19 cellular contexts compared by ENCODE assay signal in the genomic region with DNA sequence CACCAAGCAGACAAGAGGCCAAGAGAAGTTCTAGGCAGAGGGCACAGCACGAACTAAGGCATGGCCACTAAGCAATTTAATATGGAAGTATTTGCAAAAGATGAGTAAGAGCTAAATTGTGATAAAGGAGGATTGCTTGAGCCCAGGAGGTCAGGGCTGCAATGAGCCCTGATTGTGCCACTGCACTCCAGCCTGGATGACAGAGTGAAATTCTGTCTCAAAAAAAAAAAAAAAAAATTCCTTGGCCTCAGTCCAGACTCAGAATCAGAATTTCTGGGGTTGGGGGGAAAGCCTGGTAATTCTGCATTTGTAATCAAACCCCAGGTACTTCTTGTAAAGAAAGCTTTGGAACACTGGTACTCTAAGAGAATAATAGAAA. TPM values are rescaled to one million over a fixed set of nuclear protein-coding genes. Genes with fewer than 3 reads are reported as not detected.
DNase-seq lines count a peak whose midpoint lies in the region; ATAC-seq and TF ChIP-seq lines count a peak whose summit lies in the region.
"Had no signal": no experiment of that assay in that cellular context is flagged by ENCODE, and none has a peak within 500 bp of the region (broad histone marks: within the 10 kb centered on the region; RNA-seq: fewer than 3 reads in every experiment).

No MANE protein-coding gene starts in this region.

- peak overlapping the region; percentile 66 for H3K9ac ChIP-seq in adipocyte (ENCODE audit: low read length)
- no peak overlapping the region for H3K9ac ChIP-seq in skeletal muscle tissue (ENCODE audit: low read depth in 1 of 3, low read length in 3 of 3)

- peaks cover 2% of the 10 kb centered on the region for H3K4me1 Mint-ChIP-seq in progenitor cell of endocrine pancreas (ENCODE audit: low read depth)
- H3K4me1 Mint-ChIP-seq: natural killer cell had no signal

- H3K4me3 ChIP-seq in adipocyte (ENCODE audit: low read length) (peak overlapping the region; percentile 51), right cardiac atrium (ENCODE audit: low read length) (no peak overlapping the region), skeletal muscle tissue (ENCODE audit: low read length in 3 of 3) (no peak overlapping the region)

- intact Hi-C loops in right cardiac atrium (cut with DNase I) = no loop called here

- WGBS in right cardiac atrium = 59% methylated on average over 1 of the region's 1 CpG

- H3K27me3 Mint-ChIP-seq in progenitor cell of endocrine pancreas = no peaks in the 10 kb centered on the region
- H3K27me3 Mint-ChIP-seq: activated CD4-positive, alpha-beta memory T cell treated with anti-CD3 and anti-CD28 coated beads, Interleukin-2, amount 10 ng/mL, durations not matched to agents 7 days and 5 days; brain had no signal

- H3K9me3 Mint-ChIP-seq in progenitor cell of endocrine pancreas (ENCODE audit: low read depth) = no peaks in the 10 kb centered on the region
- H3K9me3 Mint-ChIP-seq: activated CD4-positive, alpha-beta memory T cell treated with anti-CD3 and anti-CD28 coated beads, Interleukin-2, amount 10 ng/mL, durations not matched to agents 7 days and 5 days; activated T-helper 2 cell treated with anti-CD3 and anti-CD28 coated beads, Interferon-gamma antibody, Interleukin-2, Interleukin-4, amounts not matched to agents 10 μg/mL and 5 μg/mL and 100 μg/mL, durations not matched to agents 14 hours and 24 hours and 36 hours; natural killer cell had no signal

- H3K9me3 ChIP-seq in adipocyte (ENCODE audit: control insufficient read depth, low read length) (no peaks in the 10 kb centered on the region), right cardiac atrium (ENCODE audit: control insufficient read depth, low read length) (no peaks in the 10 kb centered on the region), skeletal muscle tissue (ENCODE audit: control insufficient read depth in 3 of 3, low read length in 3 of 3) (no peaks in the 10 kb centered on the region)

- H3K4me1 ChIP-seq in adipocyte (ENCODE audit: control insufficient read depth, insufficient read depth, low read length) (peaks cover 62% of the 10 kb centered on the region), right cardiac atrium (ENCODE audit: control insufficient read depth, insufficient read depth, low read length) (peaks cover 9% of the 10 kb centered on the region), skeletal muscle tissue (ENCODE audit: control insufficient read depth in 3 of 3, insufficient read depth in 3 of 3, low read length in 3 of 3) (peaks cover 10 to 29% (median 23%) of the 10 kb centered on the region in 3 donors)

- ATAC-seq in right cardiac atrium = no peak
- no peak for ATAC-seq in GM19035 (IDR thresholded peaks at IDR 0.05; ENCODE audit: unreplicated experiment)
- ATAC-seq in GM21737 (IDR thresholded peaks at IDR 0.05; ENCODE audit: unreplicated experiment) = no peak
- ATAC-seq: natural killer cell had no signal

- H3K27ac Mint-ChIP-seq in progenitor cell of endocrine pancreas = no peak overlapping the region
- H3K27ac Mint-ChIP-seq: activated CD4-positive, alpha-beta memory T cell treated with anti-CD3 and anti-CD28 coated beads, Interleukin-2, amount 10 ng/mL, durations not matched to agents 7 days and 5 days; activated T-helper 2 cell treated with anti-CD3 and anti-CD28 coated beads, Interferon-gamma antibody, Interleukin-2, Interleukin-4, amounts not matched to agents 10 μg/mL and 5 μg/mL and 100 μg/mL, durations not matched to agents 14 hours and 24 hours and 36 hours; brain; natural killer cell had no signal

- H3K4me3 Mint-ChIP-seq in progenitor cell of endocrine pancreas (ENCODE audit: low read depth) = no peak overlapping the region
- H3K4me3 Mint-ChIP-seq: activated CD4-positive, alpha-beta memory T cell treated with anti-CD3 and anti-CD28 coated beads, Interleukin-2, amount 10 ng/mL, durations not matched to agents 7 days and 5 days; brain; natural killer cell had no signal

- H3K27ac ChIP-seq in right cardiac atrium (ENCODE audit: low read length) (peak overlapping the region; percentile 93), skeletal muscle tissue (ENCODE audit: low read depth, low read length) (peak overlapping the region; percentile 55)

- no peaks in the 10 kb centered on the region for H3K27me3 ChIP-seq in adipocyte (replicated peaks; ENCODE audit: control insufficient read depth, insufficient read depth, low read length)
- no peaks in the 10 kb centered on the region for H3K27me3 ChIP-seq in right cardiac atrium (ENCODE audit: control insufficient read depth, insufficient read depth)
- H3K27me3 ChIP-seq in skeletal muscle tissue (ENCODE audit: control insufficient read depth in 3 of 3, insufficient read depth in 3 of 3, low read length in 3 of 3) = no peaks in the 10 kb centered on the region

- DNase-seq in EL (peak; percentile 30), adipocyte (ENCODE audit: low read depth) (no peak), right cardiac atrium (peak in 1 of 3 donors; percentile 58), OCI-M2 (lab: John Stamatoyannopoulos, UW; ENCODE audit: unreplicated experiment) (no peak), progenitor cell of endocrine pancreas (ENCODE audit: low spot score, unreplicated experiment) (no peak)
- DNase-seq: activated CD4-positive, alpha-beta memory T cell treated with anti-CD3 and anti-CD28 coated beads, Interleukin-2, amount 10 ng/mL, durations not matched to agents 7 days and 5 days; AML-193; DMS79; KBM-7; kidney glomerular epithelial cell; natural killer cell; NCI-H146; NCI-H748 treated with DMSO at 0.1 percent for 48 hours; SIG-M5 had no signal

- TF ChIP-seq CTCF in progenitor cell of endocrine pancreas (IDR thresholded peaks at IDR 0.05; ENCODE audit: unreplicated experiment) = no peak

- H3K36me3 ChIP-seq in adipocyte (ENCODE audit: control insufficient read depth, insufficient read depth, low read length, severe bottlenecking) = no peaks in the 10 kb centered on the region
- H3K36me3 ChIP-seq in skeletal muscle tissue (ENCODE audit: control insufficient read depth in 3 of 3, insufficient read depth in 3 of 3, low read length in 3 of 3) = no peaks in the 10 kb centered on the region

- no peaks in the 10 kb centered on the region for H3K36me3 Mint-ChIP-seq in progenitor cell of endocrine pancreas (ENCODE audit: insufficient read depth)
- H3K36me3 Mint-ChIP-seq: brain, natural killer cell had no signal

RNA-seq across cellular contexts. Expression of gene RTN4, which starts 46.8 kb away (rescaled TPM):
- total RNA-seq in right cardiac atrium (100 to 1,000 TPM; 242 to 283 (median 249) TPM), skeletal muscle tissue (414 TPM), progenitor cell of endocrine pancreas (246 and 265 TPM in 2 replicates)
- 183 TPM for polyA plus RNA-seq in right cardiac atrium
